Comparison of ENCODE assay signal across 1 cellular context in genomic region chr14:71478542-71478941, GRCh38.
TF ChIP-seq lines count a peak whose summit lies in the region.

No MANE protein-coding gene starts in this region.

TF ChIP-seq in GM23338, 12 proteins besides CTCF, POLR2A, EP300 and RAD21 (continued from another document):
- TF ChIP-seq ZNF462 (CRISPR knock-in tag; IDR thresholded peaks at IDR 0.05), result no peak
- TF ChIP-seq ZNF114 (CRISPR knock-in tag; IDR thresholded peaks at IDR 0.05), result no peak
- TF ChIP-seq EZH2 (IDR thresholded peaks at IDR 0.05; ENCODE audit: low read depth, unreplicated experiment), result no peak
TF ChIP-seq in GM23338: peak in this region for 0.
